10 cellular contexts compared by ENCODE assay signal in the genomic region with DNA sequence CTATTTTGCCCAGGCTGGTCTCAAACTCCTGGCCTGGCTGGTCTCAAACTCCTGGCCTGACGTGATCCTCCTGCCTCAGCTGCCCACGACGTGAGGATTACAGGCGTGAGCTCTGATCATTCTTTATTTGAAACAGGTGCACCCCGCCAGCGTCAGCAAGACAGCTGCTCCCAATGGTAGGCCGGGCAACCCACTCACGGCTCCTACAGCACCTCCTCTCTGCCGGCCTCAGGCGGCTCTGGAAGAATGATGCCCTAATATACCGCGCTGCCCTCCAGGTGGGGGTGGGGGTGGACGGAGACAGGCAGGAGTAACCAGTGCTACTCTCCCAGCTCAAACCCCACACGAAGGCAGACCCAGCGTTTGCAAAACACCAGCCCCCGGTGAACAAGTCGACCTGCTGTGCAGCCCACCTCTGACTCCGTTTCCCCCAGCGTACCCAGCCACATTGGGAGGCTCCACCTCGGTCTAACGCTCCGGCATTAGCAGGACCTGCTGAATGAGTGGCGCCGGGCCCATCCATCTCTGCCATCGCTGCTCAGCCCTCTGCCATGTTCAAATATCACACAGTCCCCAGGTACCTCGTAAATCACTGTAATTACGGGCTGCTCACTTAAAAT.
DNase-seq lines count a peak whose midpoint lies in the region; ATAC-seq and TF ChIP-seq lines count a peak whose summit lies in the region.
"Had no signal": no experiment of that assay in that cellular context is flagged by ENCODE, and none has a peak within 500 bp of the region (broad histone marks: within the 10 kb centered on the region; RNA-seq: fewer than 3 reads in every experiment).

No MANE protein-coding gene starts in this region.

- H3K27ac ChIP-seq in BLaER1 treated with 17β-estradiol and CSF1 and Interleukin-3, amounts not matched to agents 10 nM and 100 nM = no peak overlapping the region
- H3K27ac ChIP-seq: suprapubic skin had no signal

- TF ChIP-seq CTCF in neural crest cell (conservative IDR thresholded peaks at IDR 0.05) = no peak

- H3K4me2 ChIP-seq in BLaER1 treated with 17β-estradiol and CSF1 and Interleukin-3, amounts not matched to agents 10 nM and 100 nM = peak overlapping the region; percentile 68 to 93 (median 86)

- peak overlapping the region; percentile 14 for H3K4me3 Mint-ChIP-seq in activated naive CD8-positive, alpha-beta T cell treated with anti-CD3 and anti-CD28 coated beads, Interleukin-2, amount 50 U/mL, for 24 hours
- no peak overlapping the region for H3K4me3 Mint-ChIP-seq in neural crest cell

- H3K4me1 ChIP-seq in BLaER1 treated with 17β-estradiol and CSF1 and Interleukin-3, amounts not matched to agents 10 nM and 100 nM = peaks cover 35 to 68% (median 62%) of the 10 kb centered on the region in 10 experiments

- H3K36me3 ChIP-seq in BLaER1 treated with 17β-estradiol and CSF1 and Interleukin-3, amounts not matched to agents 10 nM and 100 nM = peaks cover 0 to 21% (median 7%) of the 10 kb centered on the region in 11 experiments; a peak in 8 of 22 replicates
- H3K36me3 ChIP-seq: suprapubic skin had no signal

- H3K4me3 ChIP-seq in BLaER1 treated with 17β-estradiol and CSF1 and Interleukin-3, amounts not matched to agents 10 nM and 100 nM = 0 out of 20 replicates have a peak overlapping the region, but pooled peaks of 1 of the 10 experiments have one; percentile 19
- H3K4me3 ChIP-seq: suprapubic skin had no signal

- no peaks in the 10 kb centered on the region for H3K9me3 ChIP-seq in BLaER1 treated with 17β-estradiol and CSF1 and Interleukin-3, amounts not matched to agents 10 nM and 100 nM (replicated peaks in 1 of 11)
- H3K9me3 ChIP-seq: suprapubic skin had no signal

- DNase-seq in COR-L47 (lab: John Stamatoyannopoulos, UW) (peak; percentile 29), neural crest cell (ENCODE audit: low read depth, low spot score) (no peak), OCI-M1 (lab: John Stamatoyannopoulos, UW) (no peak)
- DNase-seq in activated naive CD8-positive, alpha-beta T cell treated with anti-CD3 and anti-CD28 coated beads, Interleukin-2, amount 50 U/mL, for 24 hours = no peak
- no peak for DNase-seq in stimulated activated CD4-positive, alpha-beta T cell treated with anti-CD3 and anti-CD28 coated beads, Interleukin-2, amount 100 ng/mL, for 48 hours
- no peak for DNase-seq in NK-92 treated with Interleukin-12 subunit alpha and Interleukin-12 subunit beta, amount 100 ng/mL, for 24 hours (lab: John Stamatoyannopoulos, UW)
- DNase-seq: CD4-positive, alpha-beta memory T cell had no signal

- H3K9ac ChIP-seq in BLaER1 treated with 17β-estradiol and CSF1 and Interleukin-3, amounts not matched to agents 10 nM and 100 nM = peak overlapping the region in 1 of 11 experiments; percentile 44; a peak in 1 of 22 replicates

- H3K27me3 ChIP-seq in BLaER1 treated with 17β-estradiol and CSF1 and Interleukin-3, amounts not matched to agents 10 nM and 100 nM = peaks cover 0 to 15% (median 0%) of the 10 kb centered on the region in 11 experiments; a peak in 5 of 22 replicates
- H3K27me3 ChIP-seq: suprapubic skin had no signal

- no peaks in the 10 kb centered on the region for H3K9me3 Mint-ChIP-seq in activated naive CD8-positive, alpha-beta T cell treated with anti-CD3 and anti-CD28 coated beads, Interleukin-2, amount 50 U/mL, for 24 hours
- H3K9me3 Mint-ChIP-seq in neural crest cell = no peaks in the 10 kb centered on the region
- H3K9me3 Mint-ChIP-seq: CD4-positive, alpha-beta memory T cell; memory B cell had no signal

- no peaks in the 10 kb centered on the region for H3K27me3 Mint-ChIP-seq in activated naive CD8-positive, alpha-beta T cell treated with anti-CD3 and anti-CD28 coated beads, Interleukin-2, amount 50 U/mL, for 24 hours
- no peaks in the 10 kb centered on the region for H3K27me3 Mint-ChIP-seq in neural crest cell (ENCODE audit: low read depth)
- H3K27me3 Mint-ChIP-seq: CD4-positive, alpha-beta memory T cell; memory B cell had no signal

- H3K4me1 Mint-ChIP-seq in activated naive CD8-positive, alpha-beta T cell treated with anti-CD3 and anti-CD28 coated beads, Interleukin-2, amount 50 U/mL, for 24 hours = peaks cover 32% of the 10 kb centered on the region
- H3K4me1 Mint-ChIP-seq in neural crest cell = no peaks in the 10 kb centered on the region

- H3K27ac Mint-ChIP-seq in activated naive CD8-positive, alpha-beta T cell treated with anti-CD3 and anti-CD28 coated beads, Interleukin-2, amount 50 U/mL, for 24 hours = no peak overlapping the region
- peak overlapping the region; percentile 57 for H3K27ac Mint-ChIP-seq in neural crest cell (ENCODE audit: unreplicated experiment)

- H3K36me3 Mint-ChIP-seq in activated naive CD8-positive, alpha-beta T cell treated with anti-CD3 and anti-CD28 coated beads, Interleukin-2, amount 50 U/mL, for 24 hours (ENCODE audit: low read depth) = no peaks in the 10 kb centered on the region
- H3K36me3 Mint-ChIP-seq in neural crest cell (ENCODE audit: low read depth) = no peaks in the 10 kb centered on the region

- peaks cover 85 to 96% (median 94%) of the 10 kb centered on the region in 11 experiments for H4K20me1 ChIP-seq in BLaER1 treated with 17β-estradiol and CSF1 and Interleukin-3, amounts not matched to agents 10 nM and 100 nM

- ATAC-seq in activated naive CD8-positive, alpha-beta T cell treated with anti-CD3 and anti-CD28 coated beads, Interleukin-2, amount 50 U/mL, for 24 hours = no peak
